In genomic region chr6:123415844-123416468, GRCh38 we compare ENCODE assay signal across 8 cellular contexts.
DNase-seq lines count a peak whose midpoint lies in the region; ATAC-seq and TF ChIP-seq lines count a peak whose summit lies in the region.

No MANE protein-coding gene starts in this region.

- TF ChIP-seq POLR2A in gastroesophageal sphincter (IDR thresholded peaks at IDR 0.05), result no peak

- no peak overlapping the region for H4K8ac ChIP-seq in trophoblast cell (ENCODE audit: low read depth, low read length)

- no peaks in the 10 kb centered on the region for H3K79me2 ChIP-seq in trophoblast cell (ENCODE audit: control insufficient read depth, insufficient read depth, low read length, poor library complexity)

- H2AFZ ChIP-seq in trophoblast cell (ENCODE audit: insufficient read depth, low read length, poor library complexity), result no peak overlapping the region

- no peak overlapping the region for H4K12ac ChIP-seq in trophoblast cell (ENCODE audit: low read depth, low read length)

- no peak overlapping the region for H3K14ac ChIP-seq in trophoblast cell (ENCODE audit: low read length)

- H3K4me3 ChIP-seq in gastroesophageal sphincter, result no peak overlapping the region
- no peak overlapping the region for H3K4me3 ChIP-seq in trophoblast cell (ENCODE audit: low read depth, low read length)

- H3K4me3 Mint-ChIP-seq in activated CD4-positive, alpha-beta T cell treated with anti-CD3 and anti-CD28 coated beads, Interleukin-2, amount 10 ng/mL, durations not matched to agents 7 days and 5 days, result no peak overlapping the region

- H3K18ac ChIP-seq in trophoblast cell (ENCODE audit: low read length), result no peak overlapping the region

- TF ChIP-seq CTCF in gastroesophageal sphincter (IDR thresholded peaks at IDR 0.05), result peak; percentile 32 to 69 (median 52)

- H3K27ac ChIP-seq in gastroesophageal sphincter, result no peak overlapping the region
- H3K27ac ChIP-seq in trophoblast cell (ENCODE audit: low read depth, low read length), result no peak overlapping the region

- H2BK5ac ChIP-seq in trophoblast cell (ENCODE audit: low read depth, low read length, poor library complexity), result no peak overlapping the region

- no peak overlapping the region for H2BK120ac ChIP-seq in trophoblast cell (ENCODE audit: insufficient read depth, low read length, poor library complexity)

- CTCF ChIA-PET in activated CD4-positive, alpha-beta T cell treated with anti-CD3 and anti-CD28 coated beads, Interleukin-2, amount 10 ng/mL, durations not matched to agents 7 days and 5 days (lab: Charles Lee), result no interaction called here

- H3K36me3 Mint-ChIP-seq in activated CD4-positive, alpha-beta T cell treated with anti-CD3 and anti-CD28 coated beads, Interleukin-2, amount 10 ng/mL, durations not matched to agents 7 days and 5 days (ENCODE audit: low read depth), result no peaks in the 10 kb centered on the region

- H3K4me1 Mint-ChIP-seq in activated CD4-positive, alpha-beta T cell treated with anti-CD3 and anti-CD28 coated beads, Interleukin-2, amount 10 ng/mL, durations not matched to agents 7 days and 5 days, result no peaks in the 10 kb centered on the region

- peak; percentile 88 for ATAC-seq in GM19372 (IDR thresholded peaks at IDR 0.05; ENCODE audit: low read depth, unreplicated experiment)
- ATAC-seq in HG03280 (IDR thresholded peaks at IDR 0.05; ENCODE audit: unreplicated experiment), result peak; percentile 96
- no peak for ATAC-seq in gastroesophageal sphincter

- H3K27me3 ChIP-seq in gastroesophageal sphincter (no peaks in the 10 kb centered on the region), trophoblast cell (ENCODE audit: insufficient read depth, low read length) (no peaks in the 10 kb centered on the region)

- POLR2A ChIA-PET in activated CD4-positive, alpha-beta T cell treated with anti-CD3 and anti-CD28 coated beads, Interleukin-2, amount 10 ng/mL, durations not matched to agents 7 days and 5 days (lab: Charles Lee), result no interaction called here

- no peak for TF ChIP-seq EP300 in gastroesophageal sphincter (IDR thresholded peaks at IDR 0.05)

- H3K9me3 ChIP-seq in gastroesophageal sphincter (no peaks in the 10 kb centered on the region), trophoblast cell (ENCODE audit: insufficient read depth, low read depth, low read length) (no peaks in the 10 kb centered on the region)

- no peak overlapping the region for H4K91ac ChIP-seq in trophoblast cell (ENCODE audit: low read depth, low read length)

- no peaks in the 10 kb centered on the region for H3K4me1 ChIP-seq in gastroesophageal sphincter
- no peaks in the 10 kb centered on the region for H3K4me1 ChIP-seq in trophoblast cell (ENCODE audit: control insufficient read depth in 1 of 2, insufficient read depth in 2 of 2, low read length in 2 of 2)

- H3K9me3 Mint-ChIP-seq in activated CD4-positive, alpha-beta T cell treated with anti-CD3 and anti-CD28 coated beads, Interleukin-2, amount 10 ng/mL, durations not matched to agents 7 days and 5 days, result no peaks in the 10 kb centered on the region

- H2BK12ac ChIP-seq in trophoblast cell (ENCODE audit: low read length), result no peak overlapping the region

- H3K27me3 Mint-ChIP-seq in activated CD4-positive, alpha-beta T cell treated with anti-CD3 and anti-CD28 coated beads, Interleukin-2, amount 10 ng/mL, durations not matched to agents 7 days and 5 days, result no peaks in the 10 kb centered on the region

- no peaks in the 10 kb centered on the region for H3K79me1 ChIP-seq in trophoblast cell (ENCODE audit: low read length)

- H2AK5ac ChIP-seq in trophoblast cell (ENCODE audit: low read length), result no peak overlapping the region

- H3K36me3 ChIP-seq in gastroesophageal sphincter, result no peaks in the 10 kb centered on the region
- H3K36me3 ChIP-seq in trophoblast cell (ENCODE audit: control insufficient read depth in 1 of 2, insufficient read depth in 2 of 2, low read length in 2 of 2), result no peaks in the 10 kb centered on the region

- no peak overlapping the region for H3K27ac Mint-ChIP-seq in activated CD4-positive, alpha-beta T cell treated with anti-CD3 and anti-CD28 coated beads, Interleukin-2, amount 10 ng/mL, durations not matched to agents 7 days and 5 days

- H3K23ac ChIP-seq in trophoblast cell (ENCODE audit: low read length), result no peak overlapping the region

- H3K4me2 ChIP-seq in trophoblast cell (ENCODE audit: low read length), result no peak overlapping the region

- 12 to 15% methylated on average over 6 of the region's 6 CpGs for WGBS in gastroesophageal sphincter (ENCODE audit: low coverage in 1 of 2), 2 donors
- no CpG with 5 or more reads among the region's 6 CpGs for WGBS in trophoblast cell (ENCODE audit: extremely low coverage, insufficient coverage, insufficient read length)

- no peak overlapping the region for H3K9ac ChIP-seq in trophoblast cell (ENCODE audit: low read length)

- H3K4ac ChIP-seq in trophoblast cell (ENCODE audit: low read depth, low read length), result no peak overlapping the region

- peak; percentile 73 for DNase-seq in DMS53 (lab: John Stamatoyannopoulos, UW)
- peak; percentile 68 for DNase-seq in NCI-H2196 (lab: John Stamatoyannopoulos, UW; ENCODE audit: unreplicated experiment)
- peak; percentile 60 for DNase-seq in activated CD4-positive, alpha-beta T cell treated with anti-CD3 and anti-CD28 coated beads, Interleukin-2, amount 10 ng/mL, durations not matched to agents 7 days and 5 days
- peak; percentile 36 to 86 for DNase-seq in trophoblast cell
- no peak for DNase-seq in UCSD-AML1 (lab: John Stamatoyannopoulos, UW; ENCODE audit: unreplicated experiment)
